1 cellular context compared by ENCODE assay signal in the genomic region with DNA sequence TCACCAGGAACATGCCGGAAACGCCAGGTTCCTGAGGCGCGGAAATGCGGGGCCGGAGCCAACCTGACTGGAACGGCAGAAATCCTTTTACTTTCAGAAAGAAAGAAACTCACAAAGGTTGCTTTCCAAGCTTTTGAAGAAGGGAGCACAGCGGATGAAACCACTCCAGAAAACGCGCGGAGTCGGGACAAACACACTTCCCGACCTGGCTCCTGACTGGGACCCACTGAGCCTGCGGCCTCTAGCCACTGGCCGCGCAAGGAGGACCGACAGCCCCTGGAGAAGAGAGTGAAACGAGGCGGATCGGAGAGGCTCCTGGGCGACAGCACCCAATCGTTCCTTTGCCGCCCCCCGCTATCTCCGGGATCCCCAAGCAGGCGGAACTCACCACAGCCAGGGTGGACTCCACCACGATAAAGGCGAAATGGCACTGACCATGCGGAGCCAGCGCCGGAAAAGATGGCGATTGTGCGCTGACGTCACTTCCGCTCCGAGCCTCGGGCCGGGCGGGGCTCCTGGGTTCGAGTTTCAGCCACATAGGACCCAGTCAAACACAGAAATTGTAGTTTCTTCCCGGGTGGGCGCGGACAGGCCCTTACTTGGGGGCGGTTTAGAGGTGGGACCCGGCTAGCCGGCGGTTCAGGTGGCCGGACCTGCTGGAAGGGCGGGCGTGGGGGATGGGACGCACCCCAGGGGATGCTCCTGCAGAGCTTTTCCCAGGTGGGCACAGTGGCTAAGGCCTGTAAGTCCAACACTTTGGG.
TF ChIP-seq lines count a peak whose summit lies in the region.

ZNF121 (minus strand) TSS at position 432 of the 761 bp plus-strand sequence. CDS start 16,407 bp downstream, outside the sequence.

TF ChIP-seq in H1, 55 proteins besides CTCF, POLR2A, EP300 and RAD21:
- TF ChIP-seq JUN (IDR thresholded peaks at IDR 0.05; ENCODE audit: low read depth, low read length) (0 out of 2 replicates have a peak, but pooled peaks have one; percentile 47), BCL11A (IDR thresholded peaks at IDR 0.05; ENCODE audit: low read depth in 2 of 2, low read length in 2 of 2) (no peak), GTF2F1 (IDR thresholded peaks at IDR 0.05; ENCODE audit: borderline replicate concordance, low read depth, low read length) (peak; percentile 86; the same call in 1 of the 2 replicates), ZNF274 (IDR thresholded peaks at IDR 0.05; ENCODE audit: borderline replicate concordance, extremely low read depth, low read length) (no peak), CBX8 (IDR thresholded peaks at IDR 0.05; ENCODE audit: borderline replicate concordance, low read depth, low read length) (no peak), RNF2 (IDR thresholded peaks at IDR 0.05; ENCODE audit: borderline replicate concordance, low read depth, low read length, missing control alignments, poor library complexity, severe bottlenecking) (no peak), SAP30 (IDR thresholded peaks at IDR 0.05; ENCODE audit: insufficient read depth, insufficient replicate concordance, low read length) (no peak), POU5F1 (IDR thresholded peaks at IDR 0.05; ENCODE audit: low read depth, low read length) (no peak), CHD2 (IDR thresholded peaks at IDR 0.05; ENCODE audit: low read length) (no peak), CEBPB (IDR thresholded peaks at IDR 0.05; ENCODE audit: low read depth, low read length) (no peak), ATF2 (IDR thresholded peaks at IDR 0.05; ENCODE audit: low read length) (peak; percentile 88), JUND (IDR thresholded peaks at IDR 0.05; ENCODE audit: low read length) (peak; percentile 88), NANOG (IDR thresholded peaks at IDR 0.05; ENCODE audit: insufficient read depth, low read depth, low read length, poor library complexity, severe bottlenecking) (no peak), POLR2AphosphoS5 (IDR thresholded peaks at IDR 0.05; ENCODE audit: low read depth, low read length) (peak; percentile 98), MAFK (IDR thresholded peaks at IDR 0.05; ENCODE audit: low read depth, low read length) (no peak), RFX5 (IDR thresholded peaks at IDR 0.05; ENCODE audit: borderline replicate concordance, low read depth, low read length) (no peak), TBP (IDR thresholded peaks at IDR 0.05; ENCODE audit: low read depth, low read length) (peak; percentile 95), NRF1 (IDR thresholded peaks at IDR 0.05; ENCODE audit: low read depth, low read length) (no peak), SUZ12 (IDR thresholded peaks at IDR 0.05; ENCODE audit: low read length) (no peak), USF2 (IDR thresholded peaks at IDR 0.05; ENCODE audit: low read length) (0 out of 2 replicates have a peak, but pooled peaks have one; percentile 27), GABPA (IDR thresholded peaks at IDR 0.05; ENCODE audit: borderline replicate concordance, insufficient read depth, low read length) (peak; percentile 89), SIRT6 (IDR thresholded peaks at IDR 0.05; ENCODE audit: low read length) (no peak), E2F6 (IDR thresholded peaks at IDR 0.05) (no peak), KDM4A (IDR thresholded peaks at IDR 0.05; ENCODE audit: low read depth, low read length, severe bottlenecking) (peak; percentile 16), HDAC6 (IDR thresholded peaks at IDR 0.05; ENCODE audit: low read depth, low read length) (no peak), CHD1 (IDR thresholded peaks at IDR 0.05; ENCODE audit: low read depth, low read length) (no peak), EZH2 (IDR thresholded peaks at IDR 0.05; ENCODE audit: low read depth, low read length, severe bottlenecking) (no peak), TAF7 (optimal IDR thresholded peaks at IDR 0.05; ENCODE audit: borderline replicate concordance, low read depth, low read length) (peak; percentile 93), TEAD4 (IDR thresholded peaks at IDR 0.05; ENCODE audit: low read depth, low read length) (no peak), YY1 (IDR thresholded peaks at IDR 0.05; ENCODE audit: low read depth, low read length) (peak; percentile 97), TAF1 (IDR thresholded peaks at IDR 0.05; ENCODE audit: low read depth, low read length) (peak; percentile 98), PHF8 (conservative IDR thresholded peaks at IDR 0.05; ENCODE audit: low read depth, low read length) (peak; percentile 89), SRF (IDR thresholded peaks at IDR 0.05; ENCODE audit: low read depth, low read length) (no peak), SIN3A (conservative IDR thresholded peaks at IDR 0.05 in 1 of 2, IDR thresholded peaks at IDR 0.05 in 1 of 2; ENCODE audit: low read depth in 1 of 2, low read length in 2 of 2) (0 out of 4 replicates have a peak, but pooled peaks of 1 of the 2 experiments have one; percentile 75), SIX5 (IDR thresholded peaks at IDR 0.05; ENCODE audit: low read depth, low read length) (no peak), HDAC2 (IDR thresholded peaks at IDR 0.05; ENCODE audit: borderline replicate concordance in 1 of 2, low read depth in 2 of 2, low read length in 2 of 2) (0 out of 4 replicates have a peak, but pooled peaks have one; percentile 17 to 40), KDM5A (IDR thresholded peaks at IDR 0.05; ENCODE audit: low read length) (no peak), CREB1 (IDR thresholded peaks at IDR 0.05) (peak; percentile 92), SP1 (IDR thresholded peaks at IDR 0.05; ENCODE audit: low read depth, low read length) (no peak; the same call in 1 of the 2 replicates), ASH2L (IDR thresholded peaks at IDR 0.05; ENCODE audit: low read length) (peak; percentile 52), TCF12 (IDR thresholded peaks at IDR 0.05; ENCODE audit: low read depth, low read length) (no peak), KDM1A (IDR thresholded peaks at IDR 0.05; ENCODE audit: borderline replicate concordance, low read length) (0 out of 2 replicates have a peak, but pooled peaks have one; percentile 15), CBX5 (IDR thresholded peaks at IDR 0.05; ENCODE audit: low read depth, low read length) (no peak), FOSL1 (IDR thresholded peaks at IDR 0.05; ENCODE audit: insufficient read depth, low read depth, low read length) (no peak), SP2 (IDR thresholded peaks at IDR 0.05; ENCODE audit: low read length) (no peak)
- TF ChIP-seq, protein P1, sequence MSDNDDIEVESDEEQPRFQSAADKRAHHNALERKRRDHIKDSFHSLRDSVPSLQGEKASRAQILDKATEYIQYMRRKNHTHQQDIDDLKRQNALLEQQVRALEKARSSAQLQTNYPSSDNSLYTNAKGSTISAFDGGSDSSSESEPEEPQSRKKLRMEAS (IDR thresholded peaks at IDR 0.05) = peak; percentile 92
